8 cellular contexts compared by ENCODE assay signal in the genomic region with DNA sequence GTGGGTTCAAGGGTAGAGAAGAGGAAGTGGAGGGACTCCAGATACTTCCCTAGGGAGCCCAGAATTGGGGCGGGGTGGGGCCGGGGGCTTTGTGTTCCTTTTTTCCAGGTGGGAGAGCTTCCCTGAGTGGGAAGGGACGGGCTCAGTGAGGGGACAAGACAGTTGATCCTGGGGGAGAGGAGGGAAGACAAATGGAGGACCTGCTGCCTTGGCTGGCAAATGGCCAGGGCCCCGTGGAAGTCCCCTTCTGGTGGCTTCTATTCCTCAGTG. TPM values are rescaled to one million over a fixed set of nuclear protein-coding genes. Genes with fewer than 3 reads are reported as not detected.
DNase-seq lines count a peak whose midpoint lies in the region; ATAC-seq and TF ChIP-seq lines count a peak whose summit lies in the region.
"Had no signal": no experiment of that assay in that cellular context is flagged by ENCODE, and none has a peak within 500 bp of the region (broad histone marks: within the 10 kb centered on the region; RNA-seq: fewer than 3 reads in every experiment).

No MANE protein-coding gene starts in this region.

- peaks cover 71% of the 10 kb centered on the region for H3K79me2 ChIP-seq in OCI-LY3 (ENCODE audit: low read length)

- ATAC-seq in right cardiac atrium (no peak), HG03442 (IDR thresholded peaks at IDR 0.05; ENCODE audit: unreplicated experiment) (no peak)
- no peak for ATAC-seq in stimulated activated naive CD8-positive, alpha-beta T cell treated with anti-CD3 and anti-CD28 coated beads, Interleukin-15, amount 100 ng/mL, for 72 hours

- H3K9ac ChIP-seq in OCI-LY3 (ENCODE audit: low read length): peak overlapping the region; percentile 95

- peak overlapping the region in 1 of 2 donors; percentile 88 for H3K27ac Mint-ChIP-seq in stimulated activated naive CD8-positive, alpha-beta T cell treated with anti-CD3 and anti-CD28 coated beads, Interleukin-15, amount 100 ng/mL, for 72 hours

- 58% methylated on average over 4 of the region's 4 CpGs for WGBS in right cardiac atrium

- H3K4me3 Mint-ChIP-seq in stimulated activated naive CD8-positive, alpha-beta T cell treated with anti-CD3 and anti-CD28 coated beads, Interleukin-15, amount 100 ng/mL, for 72 hours: peak overlapping the region; percentile 84 to 87

- no peak for TF ChIP-seq CTCF in OCI-LY3 (IDR thresholded peaks at IDR 0.05; ENCODE audit: low read depth, low read length)

- intact Hi-C loops in right cardiac atrium (cut with DNase I): no loop called here

- H2AFZ ChIP-seq in OCI-LY3 (ENCODE audit: low read depth, low read length): no peak overlapping the region

- H3K27me3 ChIP-seq in OCI-LY3 (ENCODE audit: low read depth, low read length): no peaks in the 10 kb centered on the region; the same call in 1 of the 2 replicates
- H3K27me3 ChIP-seq in right cardiac atrium (ENCODE audit: control insufficient read depth, insufficient read depth): no peaks in the 10 kb centered on the region
- H3K27me3 ChIP-seq in HAP-1 (ENCODE audit: low read depth): no peaks in the 10 kb centered on the region
- H3K27me3 ChIP-seq: uterus had no signal

- H3K4me3 ChIP-seq in OCI-LY3 (ENCODE audit: low read length) (peak overlapping the region; percentile 82), right cardiac atrium (ENCODE audit: low read length) (no peak overlapping the region), HAP-1 (no peak overlapping the region)
- H3K4me3 ChIP-seq: uterus had no signal

- H3K36me3 ChIP-seq in OCI-LY3 (replicated peaks; ENCODE audit: low read depth, low read length) (peaks cover 51% of the 10 kb centered on the region), HAP-1 (replicated peaks) (peaks cover 23% of the 10 kb centered on the region)
- H3K36me3 ChIP-seq: uterus had no signal

- peaks cover 50% of the 10 kb centered on the region for H3K4me1 Mint-ChIP-seq in stimulated activated naive CD8-positive, alpha-beta T cell treated with anti-CD3 and anti-CD28 coated beads, Interleukin-15, amount 100 ng/mL, for 72 hours

- H3K4me1 ChIP-seq in OCI-LY3 (ENCODE audit: low read length) (peaks cover 51% of the 10 kb centered on the region), right cardiac atrium (ENCODE audit: control insufficient read depth, insufficient read depth, low read length) (peaks cover 9% of the 10 kb centered on the region), HAP-1 (peaks cover 12% of the 10 kb centered on the region)

- peak overlapping the region; percentile 99 for H3K4me2 ChIP-seq in OCI-LY3 (ENCODE audit: low read length)

- peak; percentile 53 to 58 for DNase-seq in activated T-cell treated with anti-CD3 and anti-CD28 coated beads, Interleukin-2, amount 50 U/mL, for 48 hours
- DNase-seq in right cardiac atrium (peak; percentile 48 to 86 (median 80)), HAP-1 (ENCODE audit: low spot score in 2 of 2) (no peak), NCI-H774 (lab: John Stamatoyannopoulos, UW) (no peak)
- DNase-seq in stimulated activated naive CD8-positive, alpha-beta T cell treated with anti-CD3 and anti-CD28 coated beads, Interleukin-15, amount 100 ng/mL, for 72 hours: peak; percentile 45 to 72

- no peaks in the 10 kb centered on the region for H3K27me3 Mint-ChIP-seq in stimulated activated naive CD8-positive, alpha-beta T cell treated with anti-CD3 and anti-CD28 coated beads, Interleukin-15, amount 100 ng/mL, for 72 hours

- H3K27ac ChIP-seq in OCI-LY3 (ENCODE audit: low read length): peak overlapping the region; percentile 92
- no peak overlapping the region for H3K27ac ChIP-seq in right cardiac atrium (ENCODE audit: low read length)

- in situ Hi-C loops in HAP-1 (cut with MboI; ENCODE audit: low sequenced_read_pairs): no loop called here

- peaks cover 37% of the 10 kb centered on the region for H4K20me1 ChIP-seq in OCI-LY3 (ENCODE audit: insufficient read depth, low read length)

- H3K9me3 ChIP-seq in OCI-LY3 (ENCODE audit: insufficient read depth, low read length) (no peaks in the 10 kb centered on the region), right cardiac atrium (ENCODE audit: control insufficient read depth, low read length) (no peaks in the 10 kb centered on the region), HAP-1 (no peaks in the 10 kb centered on the region)
- H3K9me3 ChIP-seq: uterus had no signal

- H3K9me3 Mint-ChIP-seq in stimulated activated naive CD8-positive, alpha-beta T cell treated with anti-CD3 and anti-CD28 coated beads, Interleukin-15, amount 100 ng/mL, for 72 hours: no peaks in the 10 kb centered on the region

RNA-seq across cellular contexts. Expression of a gene that starts 2.6 kb away (rescaled TPM):
- total RNA-seq in right cardiac atrium: 100 to 1,000 TPM; 136 to 166 (median 142) TPM
- 149 TPM for polyA plus RNA-seq in right cardiac atrium

RNA-seq across cellular contexts. Expression of a gene that starts 14.8 kb away (rescaled TPM):
- under 1 TPM in 3 of 4 donors, not detected in 1; 0.11 to 0.17 (median 0.12) TPM for total RNA-seq in right cardiac atrium
- polyA plus RNA-seq in right cardiac atrium: 0.09 TPM

RNA-seq across cellular contexts. Expression of a gene that starts 23.4 kb away (rescaled TPM):
- total RNA-seq in right cardiac atrium: 10 to 100 TPM; 26.4 to 33.0 (median 28.9) TPM
- 19.2 TPM for polyA plus RNA-seq in right cardiac atrium

RNA-seq across cellular contexts. Expression of a gene that starts 27.7 kb away (rescaled TPM):
- total RNA-seq in right cardiac atrium: 100 to 1,000 TPM; 109 to 131 (median 121) TPM
- 131 TPM for polyA plus RNA-seq in right cardiac atrium

RNA-seq across cellular contexts. Expression of a gene that starts 38.2 kb away (rescaled TPM):
- total RNA-seq in right cardiac atrium: 10 to 100 TPM; 32.1 to 49.0 (median 41.3) TPM
- polyA plus RNA-seq in right cardiac atrium: 18.3 TPM

Comparison
In these comparisons a context has a peak if more than half of its experiments do, and no peak if none do; other contexts are left out.
1. DNase-seq: peak in activated T-cell treated with anti-CD3 and anti-CD28 coated beads, Interleukin-2, amount 50 U/mL, for 48 hours (2 of 2), right cardiac atrium (3 of 3) and stimulated activated naive CD8-positive, alpha-beta T cell treated with anti-CD3 and anti-CD28 coated beads, Interleukin-15, amount 100 ng/mL, for 72 hours (2 of 2); none in HAP-1 (0 of 2) and NCI-H774 (single experiment).